1 cellular context compared by ENCODE assay signal in the genomic region with DNA sequence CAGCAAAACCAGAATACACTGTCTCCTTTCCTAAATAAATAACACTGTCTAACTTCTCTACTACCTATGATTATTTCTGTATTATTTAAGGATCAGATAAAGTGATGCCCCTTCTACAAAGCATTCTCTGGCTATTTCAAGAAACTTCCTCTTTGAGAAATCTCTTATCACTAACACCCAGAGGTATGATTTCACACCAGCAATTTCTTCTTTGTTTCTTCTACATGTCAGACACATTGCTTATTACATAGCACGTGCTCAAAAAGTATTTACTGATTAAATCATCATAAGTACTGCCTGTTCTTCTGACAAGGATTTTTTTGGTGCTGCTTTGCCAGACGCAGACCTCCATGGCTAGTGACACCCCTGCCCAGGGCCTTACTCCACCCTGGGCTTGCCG.
TF ChIP-seq lines count a peak whose summit lies in the region.

No MANE protein-coding gene starts in this region.

TF ChIP-seq in K562, 482 proteins besides CTCF, POLR2A, EP300 and RAD21 (continued from another document and continues in another):
- TF ChIP-seq, protein P1, sequence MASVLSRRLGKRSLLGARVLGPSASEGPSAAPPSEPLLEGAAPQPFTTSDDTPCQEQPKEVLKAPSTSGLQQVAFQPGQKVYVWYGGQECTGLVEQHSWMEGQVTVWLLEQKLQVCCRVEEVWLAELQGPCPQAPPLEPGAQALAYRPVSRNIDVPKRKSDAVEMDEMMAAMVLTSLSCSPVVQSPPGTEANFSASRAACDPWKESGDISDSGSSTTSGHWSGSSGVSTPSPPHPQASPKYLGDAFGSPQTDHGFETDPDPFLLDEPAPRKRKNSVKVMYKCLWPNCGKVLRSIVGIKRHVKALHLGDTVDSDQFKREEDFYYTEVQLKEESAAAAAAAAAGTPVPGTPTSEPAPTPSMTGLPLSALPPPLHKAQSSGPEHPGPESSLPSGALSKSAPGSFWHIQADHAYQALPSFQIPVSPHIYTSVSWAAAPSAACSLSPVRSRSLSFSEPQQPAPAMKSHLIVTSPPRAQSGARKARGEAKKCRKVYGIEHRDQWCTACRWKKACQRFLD (CRISPR knock-in tag; IDR thresholded peaks at IDR 0.05) = peak; percentile 56; the same call in 1 of the 2 replicates
- TF ChIP-seq PRMT5 (CRISPR knock-in tag; IDR thresholded peaks at IDR 0.05) (no peak), SMARCE1 (IDR thresholded peaks at IDR 0.05) (peak; percentile 73; the same call in 1 of the 2 replicates), ARHGAP35 (IDR thresholded peaks at IDR 0.05; ENCODE audit: partially characterized antibody) (no peak), ZNF347 (CRISPR knock-in tag; IDR thresholded peaks at IDR 0.05; ENCODE audit: low read depth) (no peak), JUN (IDR thresholded peaks at IDR 0.05; ENCODE audit: borderline replicate concordance, low read depth, low read length) (0 out of 2 replicates have a peak, but pooled peaks have one; percentile 17), JUN (CRISPR knock-in tag; IDR thresholded peaks at IDR 0.05; ENCODE audit: borderline replicate concordance) (no peak), MIER1 (IDR thresholded peaks at IDR 0.05; ENCODE audit: low read depth) (no peak), MTA2 (IDR thresholded peaks at IDR 0.05; ENCODE audit: low read depth) (peak; percentile 57), CBFA2T2 (conservative IDR thresholded peaks at IDR 0.05) (0 out of 2 replicates have a peak, but pooled peaks have one; percentile 47), SNRNP70 (optimal IDR thresholded peaks at IDR 0.05; ENCODE audit: low read depth, low read length) (no peak), RFX5 (IDR thresholded peaks at IDR 0.05; ENCODE audit: low read depth, low read length) (no peak), SP1 (CRISPR knock-in tag; IDR thresholded peaks at IDR 0.05) (no peak), ELF4 (CRISPR knock-in tag; IDR thresholded peaks at IDR 0.05) (no peak), SMAD4 (CRISPR knock-in tag; conservative IDR thresholded peaks at IDR 0.05) (peak; percentile 73), HLTF (IDR thresholded peaks at IDR 0.05) (no peak), ZNF3 (CRISPR knock-in tag; IDR thresholded peaks at IDR 0.05) (no peak), BHLHE40 (IDR thresholded peaks at IDR 0.05; ENCODE audit: low read length) (peak; percentile 92), SMARCC2 (IDR thresholded peaks at IDR 0.05; ENCODE audit: low read depth) (peak; percentile 36; the same call in 1 of the 2 replicates), HDAC8 (tag; IDR thresholded peaks at IDR 0.05) (no peak), MYC (IDR thresholded peaks at IDR 0.05; ENCODE audit: low read depth, low read length) (peak; percentile 79), MYC (CRISPR knock-in tag; IDR thresholded peaks at IDR 0.05; ENCODE audit: borderline replicate concordance, low read depth) (no peak), CBX3 (IDR thresholded peaks at IDR 0.05; ENCODE audit: borderline replicate concordance in 1 of 2, low read length in 2 of 2) (no peak), HDAC2 (IDR thresholded peaks at IDR 0.05) (no peak), ADNP (tag; IDR thresholded peaks at IDR 0.05) (peak; percentile 38; the same call in 1 of the 2 replicates)
- TF ChIP-seq, protein P2, sequence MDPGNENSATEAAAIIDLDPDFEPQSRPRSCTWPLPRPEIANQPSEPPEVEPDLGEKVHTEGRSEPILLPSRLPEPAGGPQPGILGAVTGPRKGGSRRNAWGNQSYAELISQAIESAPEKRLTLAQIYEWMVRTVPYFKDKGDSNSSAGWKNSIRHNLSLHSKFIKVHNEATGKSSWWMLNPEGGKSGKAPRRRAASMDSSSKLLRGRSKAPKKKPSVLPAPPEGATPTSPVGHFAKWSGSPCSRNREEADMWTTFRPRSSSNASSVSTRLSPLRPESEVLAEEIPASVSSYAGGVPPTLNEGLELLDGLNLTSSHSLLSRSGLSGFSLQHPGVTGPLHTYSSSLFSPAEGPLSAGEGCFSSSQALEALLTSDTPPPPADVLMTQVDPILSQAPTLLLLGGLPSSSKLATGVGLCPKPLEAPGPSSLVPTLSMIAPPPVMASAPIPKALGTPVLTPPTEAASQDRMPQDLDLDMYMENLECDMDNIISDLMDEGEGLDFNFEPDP (CRISPR knock-in tag; IDR thresholded peaks at IDR 0.05) = no peak
- TF ChIP-seq, protein P3, sequence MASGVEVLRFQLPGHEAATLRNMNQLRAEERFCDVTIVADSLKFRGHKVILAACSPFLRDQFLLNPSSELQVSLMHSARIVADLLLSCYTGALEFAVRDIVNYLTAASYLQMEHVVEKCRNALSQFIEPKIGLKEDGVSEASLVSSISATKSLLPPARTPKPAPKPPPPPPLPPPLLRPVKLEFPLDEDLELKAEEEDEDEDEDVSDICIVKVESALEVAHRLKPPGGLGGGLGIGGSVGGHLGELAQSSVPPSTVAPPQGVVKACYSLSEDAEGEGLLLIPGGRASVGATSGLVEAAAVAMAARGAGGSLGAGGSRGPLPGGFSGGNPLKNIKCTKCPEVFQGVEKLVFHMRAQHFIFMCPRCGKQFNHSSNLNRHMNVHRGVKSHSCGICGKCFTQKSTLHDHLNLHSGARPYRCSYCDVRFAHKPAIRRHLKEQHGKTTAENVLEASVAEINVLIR (CRISPR knock-in tag; IDR thresholded peaks at IDR 0.05) = no peak
- TF ChIP-seq, protein P4, sequence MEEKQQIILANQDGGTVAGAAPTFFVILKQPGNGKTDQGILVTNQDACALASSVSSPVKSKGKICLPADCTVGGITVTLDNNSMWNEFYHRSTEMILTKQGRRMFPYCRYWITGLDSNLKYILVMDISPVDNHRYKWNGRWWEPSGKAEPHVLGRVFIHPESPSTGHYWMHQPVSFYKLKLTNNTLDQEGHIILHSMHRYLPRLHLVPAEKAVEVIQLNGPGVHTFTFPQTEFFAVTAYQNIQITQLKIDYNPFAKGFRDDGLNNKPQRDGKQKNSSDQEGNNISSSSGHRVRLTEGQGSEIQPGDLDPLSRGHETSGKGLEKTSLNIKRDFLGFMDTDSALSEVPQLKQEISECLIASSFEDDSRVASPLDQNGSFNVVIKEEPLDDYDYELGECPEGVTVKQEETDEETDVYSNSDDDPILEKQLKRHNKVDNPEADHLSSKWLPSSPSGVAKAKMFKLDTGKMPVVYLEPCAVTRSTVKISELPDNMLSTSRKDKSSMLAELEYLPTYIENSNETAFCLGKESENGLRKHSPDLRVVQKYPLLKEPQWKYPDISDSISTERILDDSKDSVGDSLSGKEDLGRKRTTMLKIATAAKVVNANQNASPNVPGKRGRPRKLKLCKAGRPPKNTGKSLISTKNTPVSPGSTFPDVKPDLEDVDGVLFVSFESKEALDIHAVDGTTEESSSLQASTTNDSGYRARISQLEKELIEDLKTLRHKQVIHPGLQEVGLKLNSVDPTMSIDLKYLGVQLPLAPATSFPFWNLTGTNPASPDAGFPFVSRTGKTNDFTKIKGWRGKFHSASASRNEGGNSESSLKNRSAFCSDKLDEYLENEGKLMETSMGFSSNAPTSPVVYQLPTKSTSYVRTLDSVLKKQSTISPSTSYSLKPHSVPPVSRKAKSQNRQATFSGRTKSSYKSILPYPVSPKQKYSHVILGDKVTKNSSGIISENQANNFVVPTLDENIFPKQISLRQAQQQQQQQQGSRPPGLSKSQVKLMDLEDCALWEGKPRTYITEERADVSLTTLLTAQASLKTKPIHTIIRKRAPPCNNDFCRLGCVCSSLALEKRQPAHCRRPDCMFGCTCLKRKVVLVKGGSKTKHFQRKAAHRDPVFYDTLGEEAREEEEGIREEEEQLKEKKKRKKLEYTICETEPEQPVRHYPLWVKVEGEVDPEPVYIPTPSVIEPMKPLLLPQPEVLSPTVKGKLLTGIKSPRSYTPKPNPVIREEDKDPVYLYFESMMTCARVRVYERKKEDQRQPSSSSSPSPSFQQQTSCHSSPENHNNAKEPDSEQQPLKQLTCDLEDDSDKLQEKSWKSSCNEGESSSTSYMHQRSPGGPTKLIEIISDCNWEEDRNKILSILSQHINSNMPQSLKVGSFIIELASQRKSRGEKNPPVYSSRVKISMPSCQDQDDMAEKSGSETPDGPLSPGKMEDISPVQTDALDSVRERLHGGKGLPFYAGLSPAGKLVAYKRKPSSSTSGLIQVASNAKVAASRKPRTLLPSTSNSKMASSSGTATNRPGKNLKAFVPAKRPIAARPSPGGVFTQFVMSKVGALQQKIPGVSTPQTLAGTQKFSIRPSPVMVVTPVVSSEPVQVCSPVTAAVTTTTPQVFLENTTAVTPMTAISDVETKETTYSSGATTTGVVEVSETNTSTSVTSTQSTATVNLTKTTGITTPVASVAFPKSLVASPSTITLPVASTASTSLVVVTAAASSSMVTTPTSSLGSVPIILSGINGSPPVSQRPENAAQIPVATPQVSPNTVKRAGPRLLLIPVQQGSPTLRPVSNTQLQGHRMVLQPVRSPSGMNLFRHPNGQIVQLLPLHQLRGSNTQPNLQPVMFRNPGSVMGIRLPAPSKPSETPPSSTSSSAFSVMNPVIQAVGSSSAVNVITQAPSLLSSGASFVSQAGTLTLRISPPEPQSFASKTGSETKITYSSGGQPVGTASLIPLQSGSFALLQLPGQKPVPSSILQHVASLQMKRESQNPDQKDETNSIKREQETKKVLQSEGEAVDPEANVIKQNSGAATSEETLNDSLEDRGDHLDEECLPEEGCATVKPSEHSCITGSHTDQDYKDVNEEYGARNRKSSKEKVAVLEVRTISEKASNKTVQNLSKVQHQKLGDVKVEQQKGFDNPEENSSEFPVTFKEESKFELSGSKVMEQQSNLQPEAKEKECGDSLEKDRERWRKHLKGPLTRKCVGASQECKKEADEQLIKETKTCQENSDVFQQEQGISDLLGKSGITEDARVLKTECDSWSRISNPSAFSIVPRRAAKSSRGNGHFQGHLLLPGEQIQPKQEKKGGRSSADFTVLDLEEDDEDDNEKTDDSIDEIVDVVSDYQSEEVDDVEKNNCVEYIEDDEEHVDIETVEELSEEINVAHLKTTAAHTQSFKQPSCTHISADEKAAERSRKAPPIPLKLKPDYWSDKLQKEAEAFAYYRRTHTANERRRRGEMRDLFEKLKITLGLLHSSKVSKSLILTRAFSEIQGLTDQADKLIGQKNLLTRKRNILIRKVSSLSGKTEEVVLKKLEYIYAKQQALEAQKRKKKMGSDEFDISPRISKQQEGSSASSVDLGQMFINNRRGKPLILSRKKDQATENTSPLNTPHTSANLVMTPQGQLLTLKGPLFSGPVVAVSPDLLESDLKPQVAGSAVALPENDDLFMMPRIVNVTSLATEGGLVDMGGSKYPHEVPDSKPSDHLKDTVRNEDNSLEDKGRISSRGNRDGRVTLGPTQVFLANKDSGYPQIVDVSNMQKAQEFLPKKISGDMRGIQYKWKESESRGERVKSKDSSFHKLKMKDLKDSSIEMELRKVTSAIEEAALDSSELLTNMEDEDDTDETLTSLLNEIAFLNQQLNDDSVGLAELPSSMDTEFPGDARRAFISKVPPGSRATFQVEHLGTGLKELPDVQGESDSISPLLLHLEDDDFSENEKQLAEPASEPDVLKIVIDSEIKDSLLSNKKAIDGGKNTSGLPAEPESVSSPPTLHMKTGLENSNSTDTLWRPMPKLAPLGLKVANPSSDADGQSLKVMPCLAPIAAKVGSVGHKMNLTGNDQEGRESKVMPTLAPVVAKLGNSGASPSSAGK (IDR thresholded peaks at IDR 0.05) = peak; percentile 75
- TF ChIP-seq, protein P5, sequence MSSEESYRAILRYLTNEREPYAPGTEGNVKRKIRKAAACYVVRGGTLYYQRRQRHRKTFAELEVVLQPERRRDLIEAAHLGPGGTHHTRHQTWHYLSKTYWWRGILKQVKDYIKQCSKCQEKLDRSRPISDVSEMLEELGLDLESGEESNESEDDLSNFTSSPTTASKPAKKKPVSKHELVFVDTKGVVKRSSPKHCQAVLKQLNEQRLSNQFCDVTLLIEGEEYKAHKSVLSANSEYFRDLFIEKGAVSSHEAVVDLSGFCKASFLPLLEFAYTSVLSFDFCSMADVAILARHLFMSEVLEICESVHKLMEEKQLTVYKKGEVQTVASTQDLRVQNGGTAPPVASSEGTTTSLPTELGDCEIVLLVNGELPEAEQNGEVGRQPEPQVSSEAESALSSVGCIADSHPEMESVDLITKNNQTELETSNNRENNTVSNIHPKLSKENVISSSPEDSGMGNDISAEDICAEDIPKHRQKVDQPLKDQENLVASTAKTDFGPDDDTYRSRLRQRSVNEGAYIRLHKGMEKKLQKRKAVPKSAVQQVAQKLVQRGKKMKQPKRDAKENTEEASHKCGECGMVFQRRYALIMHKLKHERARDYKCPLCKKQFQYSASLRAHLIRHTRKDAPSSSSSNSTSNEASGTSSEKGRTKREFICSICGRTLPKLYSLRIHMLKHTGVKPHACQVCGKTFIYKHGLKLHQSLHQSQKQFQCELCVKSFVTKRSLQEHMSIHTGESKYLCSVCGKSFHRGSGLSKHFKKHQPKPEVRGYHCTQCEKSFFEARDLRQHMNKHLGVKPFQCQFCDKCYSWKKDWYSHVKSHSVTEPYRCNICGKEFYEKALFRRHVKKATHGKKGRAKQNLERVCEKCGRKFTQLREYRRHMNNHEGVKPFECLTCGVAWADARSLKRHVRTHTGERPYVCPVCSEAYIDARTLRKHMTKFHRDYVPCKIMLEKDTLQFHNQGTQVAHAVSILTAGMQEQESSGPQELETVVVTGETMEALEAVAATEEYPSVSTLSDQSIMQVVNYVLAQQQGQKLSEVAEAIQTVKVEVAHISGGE (CRISPR knock-in tag; IDR thresholded peaks at IDR 0.05) = peak in 1 of 3 experiments; percentile 34; a peak in 1 of 6 replicates
- TF ChIP-seq, protein P6, sequence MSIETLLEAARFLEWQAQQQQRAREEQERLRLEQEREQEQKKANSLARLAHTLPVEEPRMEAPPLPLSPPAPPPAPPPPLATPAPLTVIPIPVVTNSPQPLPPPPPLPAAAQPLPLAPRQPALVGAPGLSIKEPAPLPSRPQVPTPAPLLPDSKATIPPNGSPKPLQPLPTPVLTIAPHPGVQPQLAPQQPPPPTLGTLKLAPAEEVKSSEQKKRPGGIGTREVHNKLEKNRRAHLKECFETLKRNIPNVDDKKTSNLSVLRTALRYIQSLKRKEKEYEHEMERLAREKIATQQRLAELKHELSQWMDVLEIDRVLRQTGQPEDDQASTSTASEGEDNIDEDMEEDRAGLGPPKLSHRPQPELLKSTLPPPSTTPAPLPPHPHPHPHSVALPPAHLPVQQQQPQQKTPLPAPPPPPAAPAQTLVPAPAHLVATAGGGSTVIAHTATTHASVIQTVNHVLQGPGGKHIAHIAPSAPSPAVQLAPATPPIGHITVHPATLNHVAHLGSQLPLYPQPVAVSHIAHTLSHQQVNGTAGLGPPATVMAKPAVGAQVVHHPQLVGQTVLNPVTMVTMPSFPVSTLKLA (conservative IDR thresholded peaks at IDR 0.05) = peak; percentile 43 to 61
